ENCODE assay signal across 8 cellular contexts in the genomic region with DNA sequence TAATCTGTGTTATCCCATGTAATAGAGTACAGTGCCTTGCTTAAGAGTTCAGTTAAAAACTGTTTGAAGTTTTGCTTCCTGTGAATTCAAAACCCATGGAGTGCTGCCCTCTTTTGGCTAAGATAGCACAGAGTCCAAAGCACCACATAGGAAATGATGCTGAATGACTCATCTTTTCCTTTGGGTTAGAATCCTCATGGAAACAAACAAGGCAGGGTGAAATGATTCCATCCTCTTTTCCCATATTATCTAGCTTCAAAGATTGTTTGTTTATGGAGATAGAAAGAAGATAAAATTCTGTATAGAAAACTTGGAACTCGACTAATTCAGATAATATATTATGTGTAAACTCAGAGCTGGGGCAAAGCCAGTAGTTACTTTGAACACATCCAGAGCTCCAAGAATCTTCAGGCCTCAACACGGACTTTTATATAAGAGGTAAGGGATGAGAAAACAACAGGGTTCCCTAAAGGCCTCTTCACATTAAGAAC.
DNase-seq lines count a peak whose midpoint lies in the region; ATAC-seq and TF ChIP-seq lines count a peak whose summit lies in the region.

No MANE protein-coding gene starts in this region.

- H3K36me3 ChIP-seq in heart left ventricle (no peaks in the 10 kb centered on the region), prostate gland (no peaks in the 10 kb centered on the region)

- ATAC-seq in GM19043 (IDR thresholded peaks at IDR 0.05; ENCODE audit: low read depth, unreplicated experiment) (peak; percentile 58), HG03460 (IDR thresholded peaks at IDR 0.05; ENCODE audit: unreplicated experiment) (peak; percentile 62), heart left ventricle (peak; percentile 88 to 96 (median 92))

- peak overlapping the region; percentile 69 for H3K27ac ChIP-seq in adipose tissue (ENCODE audit: low read depth, low read length)
- H3K27ac ChIP-seq in heart left ventricle = peak overlapping the region; percentile 78 to 91 (median 86)
- peak overlapping the region; percentile 65 to 71 for H3K27ac ChIP-seq in prostate gland

- in situ Hi-C loops in Caki2 (cut with HindIII; ENCODE audit: low pct_unique_long_range_greater_than_20kb, low sequenced_read_pairs) = loop anchor here (25.0 kb wide), 1 partner anchor 774 kb away; no protein-coding TSS in a partner anchor

- H3K4me1 ChIP-seq in heart left ventricle (peaks cover 0 to 38% (median 16%) of the 10 kb centered on the region in 12 donors), prostate gland (replicated peaks) (no peaks in the 10 kb centered on the region)

- WGBS in adipose tissue, 3 donors = 6 to 7% (median 7%) methylated on average over 2 of the region's 2 CpGs
- WGBS in heart left ventricle, 4 donors = 3 to 9% (median 5%) methylated on average over 2 of the region's 2 CpGs
- WGBS in prostate gland = 3% methylated on average over 2 of the region's 2 CpGs

- H3K27me3 ChIP-seq in heart left ventricle (no peaks in the 10 kb centered on the region), prostate gland (replicated peaks; ENCODE audit: insufficient read depth) (no peaks in the 10 kb centered on the region)

- H3K9me3 ChIP-seq in heart left ventricle (no peaks in the 10 kb centered on the region), prostate gland (no peaks in the 10 kb centered on the region)

- H3K4me3 ChIP-seq in heart left ventricle = no peak overlapping the region
- H3K4me3 ChIP-seq in prostate gland = no peak overlapping the region

- DNase-seq in Caki2 (ENCODE audit: low read depth) (peak; percentile 88), NCI-H82 (lab: John Stamatoyannopoulos, UW) (peak; percentile 82), heart left ventricle (peak in 3 of 5 donors; percentile 35 to 71 (median 63)), prostate gland (ENCODE audit: low spot score) (peak; percentile 65)
- DNase-seq in activated CD4-positive, CD25-positive, alpha-beta regulatory T cell (lab: John Stamatoyannopoulos, UW) = no peak

- intact Hi-C loops in heart left ventricle (cut with DNase I) = loop anchor here (1.0 to 10.0 kb wide), 14 partner anchors 132 to 782 kb away; partner anchors contain the start of gene PPP1R12A (in 9 of the 10)
- intact Hi-C loops in prostate gland (cut with DNase I) = loop anchor here (2.0 to 10.0 kb wide), 5 partner anchors 134 to 779 kb away; partner anchors contain the start of genes PAWR and PPP1R12A

- TF ChIP-seq CTCF in heart left ventricle (IDR thresholded peaks at IDR 0.05) (peak; percentile 54 to 92 (median 79)), prostate gland (IDR thresholded peaks at IDR 0.05) (peak; percentile 26 to 80 (median 71))

- TF ChIP-seq POLR2A in heart left ventricle (IDR thresholded peaks at IDR 0.05) (no peak), prostate gland (IDR thresholded peaks at IDR 0.05) (no peak)

Comparison
In these comparisons a context has a peak if more than half of its experiments do, and no peak if none do; other contexts are left out.
1. DNase-seq: peak in Caki2 (single experiment), NCI-H82 (single experiment), heart left ventricle (3 of 5) and prostate gland (single experiment); none in activated CD4-positive, CD25-positive, alpha-beta regulatory T cell (0 of 4).
2. Peak in every context shown above with its lines, with median percentiles within 50 percentile points of each other: ATAC-seq and H3K27ac ChIP-seq.